Comparison of ENCODE assay signal across 15 cellular contexts in genomic region chr13:28338742-28339141, GRCh38.
A peak's percentile ranks its signal among the peaks of the same experiment; 100 is the strongest.
DNase-seq lines count a peak whose midpoint lies in the region; ATAC-seq and TF ChIP-seq lines count a peak whose summit lies in the region.
"Had no signal": no experiment of that assay in that cellular context is flagged by ENCODE, and none has a peak within 500 bp of the region (broad histone marks: within the 10 kb centered on the region; RNA-seq: fewer than 3 reads in every experiment).

No MANE protein-coding gene starts in this region.

- ATAC-seq in GM18858 (IDR thresholded peaks at IDR 0.05; ENCODE audit: unreplicated experiment) = no peak
- ATAC-seq in activated naive CD4-positive, alpha-beta T cell treated with anti-CD3 and anti-CD28 coated beads, Interleukin-2, amount 50 U/mL, for 72 hours = no peak

- H3K4me1 ChIP-seq in PC-9 (replicated peaks; ENCODE audit: insufficient read depth) (no peaks in the 10 kb centered on the region), stomach smooth muscle (ENCODE audit: control insufficient read depth, insufficient read depth, low read length) (peaks cover 8% of the 10 kb centered on the region)

- CTCF ChIA-PET in PC-9 (lab: Charles Lee) = no interaction called here

- H4K20me1 ChIP-seq in PC-9 (ENCODE audit: insufficient read depth) = no peaks in the 10 kb centered on the region; the same call in 1 of the 2 replicates

- peak overlapping the region in 2 of 3 experiments; percentile 83 to 86 for H3K27ac Mint-ChIP-seq in nephron
- no peak overlapping the region for H3K27ac Mint-ChIP-seq in activated naive CD4-positive, alpha-beta T cell treated with anti-CD3 and anti-CD28 coated beads, Interleukin-2, amount 50 U/mL, for 72 hours

- no peak overlapping the region for H3K4me3 ChIP-seq in PC-9
- H3K4me3 ChIP-seq in stomach smooth muscle (ENCODE audit: low read length in 2 of 2) = peak overlapping the region in 1 of 2 donors; percentile 52

- H3K9me3 ChIP-seq in PC-9 (ENCODE audit: insufficient read depth, low read depth) (no peaks in the 10 kb centered on the region), stomach smooth muscle (ENCODE audit: control insufficient read depth in 2 of 2, low read length in 2 of 2) (no peaks in the 10 kb centered on the region)

- no peak overlapping the region for H3K4me3 Mint-ChIP-seq in nephron

- H3K27ac ChIP-seq in PC-9 (no peak overlapping the region), stomach smooth muscle (ENCODE audit: low read length) (peak overlapping the region; percentile 58)
- H3K27ac ChIP-seq: 22Rv1, C4-2B had no signal

- no peaks in the 10 kb centered on the region for H3K36me3 Mint-ChIP-seq in nephron (ENCODE audit: low read depth)
- H3K36me3 Mint-ChIP-seq in activated naive CD4-positive, alpha-beta T cell treated with anti-CD3 and anti-CD28 coated beads, Interleukin-2, amount 50 U/mL, for 72 hours = no peaks in the 10 kb centered on the region

- no peaks in the 10 kb centered on the region for H3K79me2 ChIP-seq in PC-9 (ENCODE audit: low read depth)

- peak; percentile 17 for DNase-seq in DMS 273 (lab: John Stamatoyannopoulos, UW; ENCODE audit: unreplicated experiment)
- DNase-seq in DMS 273 treated with DMSO at 0.1 percent for 48 hours (lab: John Stamatoyannopoulos, UW) = no peak
- no peak for DNase-seq in PC-9
- no peak for DNase-seq in activated naive CD4-positive, alpha-beta T cell treated with anti-CD3 and anti-CD28 coated beads, Interleukin-2, amount 50 U/mL, for 72 hours (ENCODE audit: low spot score in 2 of 2)
- no peak for DNase-seq in activated naive CD4-positive, alpha-beta T cell treated with anti-CD3 and anti-CD28 coated beads, Interleukin-2, amount 50 U/mL, for 16 hours
- DNase-seq: AML-193, KG1, MV-4-11, NCI-H1694 treated with DMSO at 0.1 percent for 48 hours, NCI-H510A treated with DMSO at 0.1 percent for 48 hours had no signal

- no peak overlapping the region for H2AFZ ChIP-seq in PC-9

- peaks cover 89% of the 10 kb centered on the region for H3K27me3 ChIP-seq in PC-9 (ENCODE audit: insufficient read depth, low read depth)
- no peaks in the 10 kb centered on the region for H3K27me3 ChIP-seq in stomach smooth muscle (ENCODE audit: control insufficient read depth in 1 of 2, insufficient read depth in 2 of 2, low read length in 2 of 2)

- TF ChIP-seq CTCF in PC-9 (conservative IDR thresholded peaks at IDR 0.05) = no peak
- no peak for TF ChIP-seq CTCF in nephron (IDR thresholded peaks at IDR 0.05; ENCODE audit: unreplicated experiment in 3 of 3)

- H3K27me3 Mint-ChIP-seq in nephron (ENCODE audit: low read depth) = peaks cover 11% of the 10 kb centered on the region

- H3K36me3 ChIP-seq in PC-9 (ENCODE audit: low read depth) (no peaks in the 10 kb centered on the region), stomach smooth muscle (ENCODE audit: control insufficient read depth in 2 of 2, insufficient read depth in 2 of 2, low read length in 2 of 2) (no peaks in the 10 kb centered on the region)

- peak overlapping the region; percentile 21; the same call in 1 of the 2 replicates for H3K4me2 ChIP-seq in PC-9

- no peak overlapping the region for H3K9ac ChIP-seq in stomach smooth muscle (ENCODE audit: low read length in 2 of 2)

- no peaks in the 10 kb centered on the region for H3F3A ChIP-seq in PC-9 (ENCODE audit: insufficient read depth, low read depth)

- no peaks in the 10 kb centered on the region for H3K9me3 Mint-ChIP-seq in nephron
- H3K9me3 Mint-ChIP-seq in activated naive CD4-positive, alpha-beta T cell treated with anti-CD3 and anti-CD28 coated beads, Interleukin-2, amount 50 U/mL, for 72 hours = no peaks in the 10 kb centered on the region

- peaks cover 47% of the 10 kb centered on the region for H3K4me1 Mint-ChIP-seq in nephron

- intact Hi-C loops in PC-9 (cut with micrococcal nuclease; ENCODE audit: unreplicated experiment) = no loop called here

- no peaks in the 10 kb centered on the region for H3K9me2 ChIP-seq in PC-9 (ENCODE audit: insufficient read depth)

- no TSS peak for BruUV-seq in PC-9 (replicated peaks; lab: Mats Ljungman, UMichigan)

- POLR2A ChIA-PET in PC-9 (lab: Charles Lee; ENCODE audit: unreplicated experiment) = no interaction called here

Comparison
In these comparisons a context has a peak if more than half of its experiments do, and no peak if none do; other contexts are left out.
1. H3K27ac Mint-ChIP-seq: peak in nephron (2 of 3); none in activated naive CD4-positive, alpha-beta T cell treated with anti-CD3 and anti-CD28 coated beads, Interleukin-2, amount 50 U/mL, for 72 hours (0 of 2).